In the genomic region with DNA sequence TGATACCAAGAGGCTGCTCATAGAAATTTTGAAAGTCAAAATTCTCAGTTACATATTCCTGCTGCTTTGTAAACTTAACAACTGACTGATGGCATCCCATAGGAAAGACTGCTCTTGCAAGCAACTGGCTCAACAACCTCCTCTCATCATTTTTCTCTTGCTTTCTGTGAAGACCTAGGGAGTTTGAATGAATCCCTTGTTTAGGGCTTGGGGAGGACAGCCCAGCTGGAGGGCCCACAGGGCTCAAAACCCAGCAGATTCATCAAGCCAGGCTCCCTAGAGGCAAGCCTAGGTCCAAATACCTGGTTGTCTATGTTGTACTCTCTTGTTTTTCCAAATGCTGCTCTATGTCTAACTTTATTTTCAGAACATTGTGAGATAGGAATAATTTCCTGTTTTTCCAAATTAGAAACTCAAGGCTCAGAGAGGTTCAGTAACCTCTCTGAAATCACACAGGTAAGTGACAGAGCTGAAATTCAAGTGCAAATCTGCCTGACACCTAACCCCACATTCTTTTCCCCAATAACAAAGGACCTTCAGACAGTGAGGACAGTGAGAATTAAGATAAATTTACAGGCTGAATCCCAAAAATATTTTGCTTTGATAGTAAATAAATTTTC, we compare ENCODE assay signal across 26 cellular contexts.
DNase-seq lines count a peak whose midpoint lies in the region; ATAC-seq and TF ChIP-seq lines count a peak whose summit lies in the region.
"Had no signal": no experiment of that assay in that cellular context is flagged by ENCODE, and none has a peak within 500 bp of the region (broad histone marks: within the 10 kb centered on the region; RNA-seq: fewer than 3 reads in every experiment).

No MANE protein-coding gene starts in this region.

- no peaks in the 10 kb centered on the region for H3K27me3 ChIP-seq in RWPE2 (ENCODE audit: insufficient read depth, poor library complexity, severe bottlenecking)
- no peaks in the 10 kb centered on the region for H3K27me3 ChIP-seq in mesendoderm (ENCODE audit: insufficient read depth, low read length, poor library complexity)
- no peaks in the 10 kb centered on the region for H3K27me3 ChIP-seq in trophoblast cell (ENCODE audit: insufficient read depth, low read length)
- H3K27me3 ChIP-seq: BLaER1 treated with 17β-estradiol and CSF1 and Interleukin-3, amounts not matched to agents 10 nM and 100 nM; right lobe of liver; upper lobe of left lung had no signal

- no peak overlapping the region for H4K5ac ChIP-seq in mesendoderm (ENCODE audit: low read length)

- H3K79me1 ChIP-seq in mesendoderm (ENCODE audit: low read length) (no peaks in the 10 kb centered on the region), trophoblast cell (ENCODE audit: low read length) (peaks cover 3% of the 10 kb centered on the region)

- no peak overlapping the region for H2BK12ac ChIP-seq in trophoblast cell (ENCODE audit: low read length)

- H3K36me3 Mint-ChIP-seq in Calu3 (ENCODE audit: insufficient read depth, unreplicated experiment) = no peaks in the 10 kb centered on the region
- H3K36me3 Mint-ChIP-seq: stimulated activated memory B cell treated with anti-CD40 and anti-IgM and Interleukin-4, amounts not matched to agents 10 μg/mL and 1 μg/mL and 100 μg/mL, for 72 hours; T-cell had no signal

- H2AK5ac ChIP-seq in mesendoderm (ENCODE audit: low read length) (no peak overlapping the region), trophoblast cell (ENCODE audit: low read length) (no peak overlapping the region)

- no TSS peak for BruUV-seq in Calu3 (replicated peaks; lab: Mats Ljungman, UMichigan)

- DNase-seq in Calu3 (no peak), RWPE2 (ENCODE audit: low spot score) (no peak), epidermal melanocyte (ENCODE audit: insufficient read length, low spot score) (peak; percentile 33), mesendoderm (no peak), NCI-H1092 treated with DMSO at 0.1 percent for 48 hours (lab: John Stamatoyannopoulos, UW) (no peak), trophoblast cell (no peak), activated gamma-delta T cell (lab: John Stamatoyannopoulos, UW) (no peak), Right ventricle myocardium inferior (ENCODE audit: missing footprints) (no peak)
- DNase-seq: activated CD4-positive, CD25-positive, alpha-beta regulatory T cell; activated naive CD4-positive, alpha-beta T cell treated with anti-CD3 and anti-CD28 coated beads, Interleukin-2, amount 50 U/mL, for 16 hours; COR-L47; endodermal cell; KG1; left cardiac atrium; NCI-H1417 treated with DMSO at 0.1 percent for 48 hours; NCI-H2081 treated with DMSO at 0.1 percent for 48 hours; NCI-H446; right lobe of liver; Right ventricle myocardium superior; stimulated activated CD4-positive, alpha-beta T cell treated with anti-CD3 and anti-CD28 coated beads, Interleukin-4, amount 100 ng/mL, for 4 hours; substantia nigra; T-cell; upper lobe of left lung had no signal

- H3K27ac ChIP-seq in RWPE2 (ENCODE audit: poor library complexity, severe bottlenecking) (peak overlapping the region; percentile 99), mesendoderm (ENCODE audit: low read depth, low read length) (no peak overlapping the region), trophoblast cell (ENCODE audit: low read depth, low read length) (no peak overlapping the region)
- H3K27ac ChIP-seq: BLaER1 treated with 17β-estradiol and CSF1 and Interleukin-3, amounts not matched to agents 10 nM and 100 nM; right lobe of liver; upper lobe of left lung had no signal

- TF ChIP-seq CTCF in Calu3 (IDR thresholded peaks at IDR 0.05; ENCODE audit: unreplicated experiment) (no peak), RWPE2 (IDR thresholded peaks at IDR 0.05; ENCODE audit: poor library complexity, severe bottlenecking) (no peak)

- no peak for ATAC-seq in RWPE2 (ENCODE audit: low read depth)
- no peak for ATAC-seq in Right ventricle myocardium inferior
- ATAC-seq: left cardiac atrium; right lobe of liver; stimulated activated memory B cell treated with anti-CD40 and anti-IgM and Interleukin-4, amounts not matched to agents 10 μg/mL and 1 μg/mL and 100 μg/mL, for 72 hours; T-cell had no signal

- intact Hi-C loops in Calu3 (cut with micrococcal nuclease; ENCODE audit: unreplicated experiment) (no loop called here), Right ventricle myocardium inferior (cut with DNase I) (no loop called here)

- H2BK5ac ChIP-seq in mesendoderm (ENCODE audit: low read length) (no peak overlapping the region), trophoblast cell (ENCODE audit: low read depth, low read length, poor library complexity) (no peak overlapping the region)

- H2BK120ac ChIP-seq in mesendoderm (ENCODE audit: low read depth, low read length) = no peak overlapping the region
- H2BK120ac ChIP-seq in trophoblast cell (ENCODE audit: insufficient read depth, low read length, poor library complexity) = no peak overlapping the region

- no peaks in the 10 kb centered on the region for H3K36me3 ChIP-seq in RWPE2 (ENCODE audit: low read depth)
- H3K36me3 ChIP-seq in mesendoderm (ENCODE audit: control insufficient read depth, insufficient read depth, low read length) = no peaks in the 10 kb centered on the region
- H3K36me3 ChIP-seq in trophoblast cell (ENCODE audit: control insufficient read depth in 1 of 2, insufficient read depth in 2 of 2, low read length in 2 of 2) = no peaks in the 10 kb centered on the region
- H3K36me3 ChIP-seq: BLaER1 treated with 17β-estradiol and CSF1 and Interleukin-3, amounts not matched to agents 10 nM and 100 nM; right lobe of liver; upper lobe of left lung had no signal

- H3K4me3 Mint-ChIP-seq in Calu3 (ENCODE audit: low read depth, unreplicated experiment) = no peak overlapping the region
- H3K4me3 Mint-ChIP-seq: endodermal cell; stimulated activated memory B cell treated with anti-CD40 and anti-IgM and Interleukin-4, amounts not matched to agents 10 μg/mL and 1 μg/mL and 100 μg/mL, for 72 hours; T-cell had no signal

- H3K4me1 ChIP-seq in RWPE2 (ENCODE audit: insufficient read depth, poor library complexity, severe bottlenecking) (peaks cover 40% of the 10 kb centered on the region), mesendoderm (ENCODE audit: control insufficient read depth, low read depth, low read length) (peaks cover 7% of the 10 kb centered on the region), trophoblast cell (ENCODE audit: control insufficient read depth in 1 of 2, insufficient read depth in 2 of 2, low read length in 2 of 2) (peaks cover 0 to 5% of the 10 kb centered on the region in 2 experiments)
- H3K4me1 ChIP-seq: right lobe of liver had no signal

- H3K4me2 ChIP-seq in mesendoderm (ENCODE audit: low read length) (no peak overlapping the region), trophoblast cell (ENCODE audit: low read length) (no peak overlapping the region)
- H3K4me2 ChIP-seq: BLaER1 treated with 17β-estradiol and CSF1 and Interleukin-3, amounts not matched to agents 10 nM and 100 nM had no signal

- H3K56ac ChIP-seq in mesendoderm (ENCODE audit: low read length) = no peak overlapping the region

- H3K14ac ChIP-seq in trophoblast cell (ENCODE audit: low read length) = no peak overlapping the region

- H2AFZ ChIP-seq in trophoblast cell (ENCODE audit: insufficient read depth, low read length, poor library complexity) = no peak overlapping the region

- H3K4me1 Mint-ChIP-seq in Calu3 (ENCODE audit: low read depth, unreplicated experiment) = peaks cover 23% of the 10 kb centered on the region
- H3K4me1 Mint-ChIP-seq: stimulated activated memory B cell treated with anti-CD40 and anti-IgM and Interleukin-4, amounts not matched to agents 10 μg/mL and 1 μg/mL and 100 μg/mL, for 72 hours; T-cell had no signal

- no peak overlapping the region for H3K4me3 ChIP-seq in RWPE2 (ENCODE audit: severe bottlenecking)
- no peak overlapping the region for H3K4me3 ChIP-seq in mesendoderm (ENCODE audit: low read length)
- H3K4me3 ChIP-seq in trophoblast cell (ENCODE audit: low read depth, low read length) = no peak overlapping the region
- H3K4me3 ChIP-seq: BLaER1 treated with 17β-estradiol and CSF1 and Interleukin-3, amounts not matched to agents 10 nM and 100 nM; right lobe of liver; upper lobe of left lung had no signal

- H3K79me2 ChIP-seq in mesendoderm (ENCODE audit: control insufficient read depth, insufficient read depth, low read length) (no peaks in the 10 kb centered on the region), trophoblast cell (ENCODE audit: control insufficient read depth, insufficient read depth, low read length, poor library complexity) (no peaks in the 10 kb centered on the region)

- H3K23ac ChIP-seq in mesendoderm (ENCODE audit: low read length) = no peak overlapping the region
- H3K23ac ChIP-seq in trophoblast cell (ENCODE audit: low read length) = no peak overlapping the region

- H3K9me3 ChIP-seq in RWPE2 (ENCODE audit: severe bottlenecking) = peaks cover 3% of the 10 kb centered on the region
- no peaks in the 10 kb centered on the region for H3K9me3 ChIP-seq in trophoblast cell (ENCODE audit: insufficient read depth, low read depth, low read length)

- no peak overlapping the region for H4K91ac ChIP-seq in trophoblast cell (ENCODE audit: low read depth, low read length)

- CTCF ChIA-PET in Calu3 (lab: Charles Lee) = no interaction called here

- no peak overlapping the region for H4K12ac ChIP-seq in trophoblast cell (ENCODE audit: low read depth, low read length)

- no peaks in the 10 kb centered on the region for H3K27me3 Mint-ChIP-seq in Calu3 (ENCODE audit: unreplicated experiment)
- H3K27me3 Mint-ChIP-seq: T-cell had no signal

- H3K18ac ChIP-seq in mesendoderm (ENCODE audit: low read length) = peak overlapping the region; percentile 30
- no peak overlapping the region for H3K18ac ChIP-seq in trophoblast cell (ENCODE audit: low read length)

- no peak overlapping the region for H2BK15ac ChIP-seq in mesendoderm (replicated peaks; ENCODE audit: low read depth)

- no peaks in the 10 kb centered on the region for H3K9me3 Mint-ChIP-seq in Calu3 (ENCODE audit: low read depth, unreplicated experiment)

- no peak overlapping the region for H3K4ac ChIP-seq in mesendoderm (ENCODE audit: low read depth, low read length)
- no peak overlapping the region for H3K4ac ChIP-seq in trophoblast cell (ENCODE audit: low read depth, low read length)

- no peak overlapping the region for H3K9ac ChIP-seq in mesendoderm (ENCODE audit: low read length)
- H3K9ac ChIP-seq in trophoblast cell (ENCODE audit: low read length) = no peak overlapping the region
- H3K9ac ChIP-seq: BLaER1 treated with 17β-estradiol and CSF1 and Interleukin-3, amounts not matched to agents 10 nM and 100 nM had no signal

- peak overlapping the region; percentile 62 for H3K27ac Mint-ChIP-seq in Calu3 (ENCODE audit: unreplicated experiment)
- H3K27ac Mint-ChIP-seq: endodermal cell; progenitor cell of endocrine pancreas; stimulated activated memory B cell treated with anti-CD40 and anti-IgM and Interleukin-4, amounts not matched to agents 10 μg/mL and 1 μg/mL and 100 μg/mL, for 72 hours; T-cell had no signal

- H4K8ac ChIP-seq in mesendoderm (ENCODE audit: low read depth, low read length) (no peak overlapping the region), trophoblast cell (ENCODE audit: low read depth, low read length) (no peak overlapping the region)
